8 cellular contexts compared by ENCODE assay signal in the genomic region with DNA sequence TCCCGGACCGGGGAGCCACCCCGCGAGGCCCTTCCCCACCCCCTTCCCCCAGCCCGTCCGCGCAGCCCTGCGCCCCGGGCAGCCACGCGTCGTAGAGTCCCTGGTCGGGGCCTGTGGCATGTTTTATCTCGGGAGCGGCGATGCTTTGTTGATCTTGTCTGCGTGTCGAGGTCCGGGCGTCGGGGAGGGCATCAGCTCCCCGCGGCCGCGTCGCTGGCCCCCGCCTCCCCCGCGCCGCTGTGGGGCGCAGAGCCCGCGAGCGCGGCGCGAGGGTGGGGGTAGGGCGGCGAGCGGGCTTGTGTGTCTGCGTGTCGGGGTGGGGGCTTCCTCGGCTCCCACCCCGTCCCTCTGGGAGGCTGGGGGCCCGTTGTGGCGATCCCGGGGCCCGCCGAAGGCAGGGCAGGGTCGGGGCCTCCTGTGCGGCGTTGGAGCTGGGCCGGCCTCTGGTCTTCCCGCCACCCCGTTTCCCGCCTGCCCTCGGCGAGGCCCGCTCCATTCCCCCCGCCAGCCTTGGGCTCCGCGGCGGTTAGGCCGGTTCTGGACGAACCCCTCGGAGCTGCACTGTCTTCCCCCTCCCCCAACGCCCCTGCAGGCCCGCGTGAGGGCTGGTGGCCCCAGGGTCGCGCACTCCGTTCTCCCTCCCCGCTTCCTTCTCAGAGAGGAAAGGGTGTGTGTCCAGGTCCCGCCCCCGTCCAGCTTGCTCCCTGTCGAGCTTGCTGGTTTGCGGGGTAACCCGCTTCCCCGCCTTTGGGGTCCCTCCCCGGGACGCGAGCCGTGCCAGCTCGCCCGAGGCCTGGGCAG. TPM values are rescaled to one million over a fixed set of nuclear protein-coding genes. Genes with fewer than 3 reads are reported as not detected.
DNase-seq lines count a peak whose midpoint lies in the region; ATAC-seq, FAIRE-seq and TF ChIP-seq lines count a peak whose summit lies in the region.

No MANE protein-coding gene starts in this region.

- peak overlapping the region; percentile 95 for H3K4me2 ChIP-seq in OCI-LY3 (ENCODE audit: low read length)

- peak; percentile 12 for FAIRE-seq in GM18507 (lab: Jason Lieb, UNC)

- H3K27ac ChIP-seq in A673 (ENCODE audit: low read depth, low read length, poor library complexity, severe bottlenecking) (peak overlapping the region; percentile 99), OCI-LY3 (ENCODE audit: low read length) (peak overlapping the region; percentile 76), thymus (ENCODE audit: low read depth) (peak overlapping the region; percentile 93)

- under 1% methylated on average over 85 of the region's 85 CpGs for WGBS in thymus

- H2AFZ ChIP-seq in OCI-LY3 (ENCODE audit: low read depth, low read length) (peak overlapping the region; percentile 60; the same call in 1 of the 2 replicates), neuron (ENCODE audit: low read depth, low read length) (peak overlapping the region; percentile 87)

- H3K4me3 ChIP-seq in A673 (ENCODE audit: low read depth, low read length, poor library complexity, severe bottlenecking) (peak overlapping the region; percentile 100), OCI-LY3 (ENCODE audit: low read length) (peak overlapping the region; percentile 99), fibroblast of pulmonary artery (replicated peaks; ENCODE audit: low read depth, low read length) (peak overlapping the region; percentile 86), neuron (ENCODE audit: low read length) (peak overlapping the region; percentile 75), thymus (ENCODE audit: low read length) (peak overlapping the region; percentile 96)

- POLR2A ChIA-PET in A673 (lab: Charles Lee; ENCODE audit: low non-redundant PET) = no interaction called here

- H4K20me1 ChIP-seq in OCI-LY3 (ENCODE audit: insufficient read depth, low read length) = peaks cover 44% of the 10 kb centered on the region

- peaks cover 57% of the 10 kb centered on the region for H3K79me2 ChIP-seq in OCI-LY3 (ENCODE audit: low read length)

- CTCF ChIA-PET in A673 (lab: Charles Lee) = no interaction called here

- H3K4me1 ChIP-seq in A673 (ENCODE audit: insufficient read depth, low read length, poor library complexity, severe bottlenecking) (peaks cover 10% of the 10 kb centered on the region), OCI-LY3 (ENCODE audit: low read length) (peaks cover 18% of the 10 kb centered on the region), neuron (ENCODE audit: insufficient read depth, low read length) (peaks cover 17% of the 10 kb centered on the region), thymus (ENCODE audit: control insufficient read depth, insufficient read depth, low read length) (peaks cover 5% of the 10 kb centered on the region)

- no peak for TF ChIP-seq CTCF in A673 (conservative IDR thresholded peaks at IDR 0.05; ENCODE audit: low read depth, low read length)
- no peak for TF ChIP-seq CTCF in OCI-LY3 (IDR thresholded peaks at IDR 0.05; ENCODE audit: low read depth, low read length)
- TF ChIP-seq CTCF in fibroblast of pulmonary artery (IDR thresholded peaks at IDR 0.05; ENCODE audit: low read length, missing control alignments) = no peak

- H3K36me3 ChIP-seq in A673 (ENCODE audit: insufficient read depth, low read length, poor library complexity, severe bottlenecking) (no peaks in the 10 kb centered on the region), OCI-LY3 (replicated peaks; ENCODE audit: low read depth, low read length) (no peaks in the 10 kb centered on the region), neuron (ENCODE audit: insufficient read depth, low read length) (no peaks in the 10 kb centered on the region), thymus (ENCODE audit: control insufficient read depth, insufficient read depth) (no peaks in the 10 kb centered on the region)

- DNase-seq in A673 (ENCODE audit: low spot score) (peak; percentile 37), GM18507 (ENCODE audit: extremely low spot score, insufficient read length, low read depth) (no peak), fibroblast of pulmonary artery (ENCODE audit: low read depth) (no peak)
- DNase-seq in activated T-helper 9 cell treated with anti-CD3 and anti-CD28 coated beads, Interleukin-2, amount 50 U/mL, for 16 hours (ENCODE audit: low read depth) = peak; percentile 28

- BruUV-seq in A673 (replicated peaks; lab: Mats Ljungman, UMichigan) = no TSS peak

- H3K9ac ChIP-seq in OCI-LY3 (ENCODE audit: low read length) = peak overlapping the region; percentile 96

- peak; percentile 14 for ATAC-seq in HG02981 (IDR thresholded peaks at IDR 0.05; ENCODE audit: unreplicated experiment)

- no peaks in the 10 kb centered on the region for H3K9me3 ChIP-seq in A673 (ENCODE audit: low read depth, low read length, poor library complexity, severe bottlenecking)
- H3K9me3 ChIP-seq in OCI-LY3 (ENCODE audit: insufficient read depth, low read length) = no peaks in the 10 kb centered on the region
- H3K9me3 ChIP-seq in neuron (ENCODE audit: low read length) = no peaks in the 10 kb centered on the region
- no peaks in the 10 kb centered on the region for H3K9me3 ChIP-seq in thymus (ENCODE audit: control insufficient read depth)

- intact Hi-C loops in A673 (cut with micrococcal nuclease; ENCODE audit: unreplicated experiment) = no loop called here

- H3K27me3 ChIP-seq in A673 (replicated peaks; ENCODE audit: insufficient read depth, low read depth, low read length, poor library complexity) = no peaks in the 10 kb centered on the region
- H3K27me3 ChIP-seq in OCI-LY3 (ENCODE audit: low read depth, low read length) = no peaks in the 10 kb centered on the region
- H3K27me3 ChIP-seq in neuron (ENCODE audit: insufficient read depth, low read length) = no peaks in the 10 kb centered on the region
- H3K27me3 ChIP-seq in thymus (ENCODE audit: control insufficient read depth, insufficient read depth) = no peaks in the 10 kb centered on the region

RNA-seq across cellular contexts. Expression of a gene that starts 0.7 kb away (rescaled TPM):
- total RNA-seq in A673 (2021) = 185 and 187 TPM in 2 replicates
- polyA plus RNA-seq in thymus = 23.9 TPM

RNA-seq across cellular contexts. Expression of a gene that starts 16.9 kb away (rescaled TPM):
- total RNA-seq in A673 (2021) = 22.7 and 26.1 TPM in 2 replicates
- polyA plus RNA-seq in thymus = 13.9 TPM

Comparison
In these comparisons a context has a peak if more than half of its experiments do, and no peak if none do; other contexts are left out.
1. DNase-seq: peak in A673 (single experiment) and activated T-helper 9 cell treated with anti-CD3 and anti-CD28 coated beads, Interleukin-2, amount 50 U/mL, for 16 hours (single experiment); none in GM18507 (single experiment) and fibroblast of pulmonary artery (single experiment).
2. Peak in every context shown above with its lines, with median percentiles within 50 percentile points of each other: H3K27ac ChIP-seq and H3K4me3 ChIP-seq.